In the genomic region with DNA sequence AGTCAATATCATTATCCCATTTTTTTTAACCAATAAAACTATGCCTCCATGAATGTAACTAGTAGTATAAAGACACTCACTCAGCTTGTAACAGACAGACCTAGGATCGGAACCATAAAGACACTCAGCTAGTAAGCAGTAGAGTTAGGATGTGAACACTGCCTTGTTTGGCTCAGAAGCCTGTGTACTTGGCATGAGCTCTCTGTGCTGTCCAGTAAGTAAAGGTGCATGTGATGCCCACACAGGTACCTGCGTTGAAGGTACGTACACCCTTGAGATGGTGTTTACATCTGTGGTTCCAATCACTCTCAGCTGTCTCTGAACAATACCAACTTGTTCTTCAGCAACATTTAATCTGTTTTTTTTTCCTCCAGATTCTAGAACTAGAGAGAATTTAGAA, we compare ENCODE assay signal across 2 cellular contexts.
TF ChIP-seq lines count a peak whose summit lies in the region.

No MANE protein-coding gene starts in this region.

TF ChIP-seq in SK-N-SH, 30 proteins besides CTCF, POLR2A, EP300 and RAD21 (continued from another document):
- TF ChIP-seq, protein P1, sequence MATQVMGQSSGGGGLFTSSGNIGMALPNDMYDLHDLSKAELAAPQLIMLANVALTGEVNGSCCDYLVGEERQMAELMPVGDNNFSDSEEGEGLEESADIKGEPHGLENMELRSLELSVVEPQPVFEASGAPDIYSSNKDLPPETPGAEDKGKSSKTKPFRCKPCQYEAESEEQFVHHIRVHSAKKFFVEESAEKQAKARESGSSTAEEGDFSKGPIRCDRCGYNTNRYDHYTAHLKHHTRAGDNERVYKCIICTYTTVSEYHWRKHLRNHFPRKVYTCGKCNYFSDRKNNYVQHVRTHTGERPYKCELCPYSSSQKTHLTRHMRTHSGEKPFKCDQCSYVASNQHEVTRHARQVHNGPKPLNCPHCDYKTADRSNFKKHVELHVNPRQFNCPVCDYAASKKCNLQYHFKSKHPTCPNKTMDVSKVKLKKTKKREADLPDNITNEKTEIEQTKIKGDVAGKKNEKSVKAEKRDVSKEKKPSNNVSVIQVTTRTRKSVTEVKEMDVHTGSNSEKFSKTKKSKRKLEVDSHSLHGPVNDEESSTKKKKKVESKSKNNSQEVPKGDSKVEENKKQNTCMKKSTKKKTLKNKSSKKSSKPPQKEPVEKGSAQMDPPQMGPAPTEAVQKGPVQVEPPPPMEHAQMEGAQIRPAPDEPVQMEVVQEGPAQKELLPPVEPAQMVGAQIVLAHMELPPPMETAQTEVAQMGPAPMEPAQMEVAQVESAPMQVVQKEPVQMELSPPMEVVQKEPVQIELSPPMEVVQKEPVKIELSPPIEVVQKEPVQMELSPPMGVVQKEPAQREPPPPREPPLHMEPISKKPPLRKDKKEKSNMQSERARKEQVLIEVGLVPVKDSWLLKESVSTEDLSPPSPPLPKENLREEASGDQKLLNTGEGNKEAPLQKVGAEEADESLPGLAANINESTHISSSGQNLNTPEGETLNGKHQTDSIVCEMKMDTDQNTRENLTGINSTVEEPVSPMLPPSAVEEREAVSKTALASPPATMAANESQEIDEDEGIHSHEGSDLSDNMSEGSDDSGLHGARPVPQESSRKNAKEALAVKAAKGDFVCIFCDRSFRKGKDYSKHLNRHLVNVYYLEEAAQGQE (IDR thresholded peaks at IDR 0.05; ENCODE audit: low read depth, low read length) = no peak
- TF ChIP-seq, protein P2, sequence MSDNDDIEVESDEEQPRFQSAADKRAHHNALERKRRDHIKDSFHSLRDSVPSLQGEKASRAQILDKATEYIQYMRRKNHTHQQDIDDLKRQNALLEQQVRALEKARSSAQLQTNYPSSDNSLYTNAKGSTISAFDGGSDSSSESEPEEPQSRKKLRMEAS (IDR thresholded peaks at IDR 0.05; ENCODE audit: low read depth) = no peak
- TF ChIP-seq MEF2A (IDR thresholded peaks at IDR 0.05; ENCODE audit: borderline replicate concordance, low read depth) = no peak
- TF ChIP-seq, protein P3, sequence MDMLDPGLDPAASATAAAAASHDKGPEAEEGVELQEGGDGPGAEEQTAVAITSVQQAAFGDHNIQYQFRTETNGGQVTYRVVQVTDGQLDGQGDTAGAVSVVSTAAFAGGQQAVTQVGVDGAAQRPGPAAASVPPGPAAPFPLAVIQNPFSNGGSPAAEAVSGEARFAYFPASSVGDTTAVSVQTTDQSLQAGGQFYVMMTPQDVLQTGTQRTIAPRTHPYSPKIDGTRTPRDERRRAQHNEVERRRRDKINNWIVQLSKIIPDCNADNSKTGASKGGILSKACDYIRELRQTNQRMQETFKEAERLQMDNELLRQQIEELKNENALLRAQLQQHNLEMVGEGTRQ (IDR thresholded peaks at IDR 0.05; ENCODE audit: borderline replicate concordance, low read depth, low read length) = no peak
- TF ChIP-seq GABPA (IDR thresholded peaks at IDR 0.05; ENCODE audit: low read depth) = no peak
- no peak for TF ChIP-seq FOXJ3 (CRISPR knock-in tag; IDR thresholded peaks at IDR 0.05)
- no peak for TF ChIP-seq TCF12 (IDR thresholded peaks at IDR 0.05)

TF ChIP-seq in SK-N-SH treated with all-trans-retinoic acid at 6 μM for 48 hours, 23 proteins besides CTCF, POLR2A, EP300 and RAD21 (continued from another document):
- TF ChIP-seq, protein P4, sequence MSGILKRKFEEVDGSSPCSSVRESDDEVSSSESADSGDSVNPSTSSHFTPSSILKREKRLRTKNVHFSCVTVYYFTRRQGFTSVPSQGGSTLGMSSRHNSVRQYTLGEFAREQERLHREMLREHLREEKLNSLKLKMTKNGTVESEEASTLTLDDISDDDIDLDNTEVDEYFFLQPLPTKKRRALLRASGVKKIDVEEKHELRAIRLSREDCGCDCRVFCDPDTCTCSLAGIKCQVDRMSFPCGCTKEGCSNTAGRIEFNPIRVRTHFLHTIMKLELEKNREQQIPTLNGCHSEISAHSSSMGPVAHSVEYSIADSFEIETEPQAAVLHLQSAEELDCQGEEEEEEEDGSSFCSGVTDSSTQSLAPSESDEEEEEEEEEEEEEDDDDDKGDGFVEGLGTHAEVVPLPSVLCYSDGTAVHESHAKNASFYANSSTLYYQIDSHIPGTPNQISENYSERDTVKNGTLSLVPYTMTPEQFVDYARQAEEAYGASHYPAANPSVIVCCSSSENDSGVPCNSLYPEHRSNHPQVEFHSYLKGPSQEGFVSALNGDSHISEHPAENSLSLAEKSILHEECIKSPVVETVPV (CRISPR knock-in tag; IDR thresholded peaks at IDR 0.05) = no peak
- no peak for TF ChIP-seq TOX (CRISPR knock-in tag; IDR thresholded peaks at IDR 0.05; ENCODE audit: borderline replicate concordance)
- no peak for TF ChIP-seq ZC3H10 (CRISPR knock-in tag; IDR thresholded peaks at IDR 0.05)
- TF ChIP-seq, protein P5, sequence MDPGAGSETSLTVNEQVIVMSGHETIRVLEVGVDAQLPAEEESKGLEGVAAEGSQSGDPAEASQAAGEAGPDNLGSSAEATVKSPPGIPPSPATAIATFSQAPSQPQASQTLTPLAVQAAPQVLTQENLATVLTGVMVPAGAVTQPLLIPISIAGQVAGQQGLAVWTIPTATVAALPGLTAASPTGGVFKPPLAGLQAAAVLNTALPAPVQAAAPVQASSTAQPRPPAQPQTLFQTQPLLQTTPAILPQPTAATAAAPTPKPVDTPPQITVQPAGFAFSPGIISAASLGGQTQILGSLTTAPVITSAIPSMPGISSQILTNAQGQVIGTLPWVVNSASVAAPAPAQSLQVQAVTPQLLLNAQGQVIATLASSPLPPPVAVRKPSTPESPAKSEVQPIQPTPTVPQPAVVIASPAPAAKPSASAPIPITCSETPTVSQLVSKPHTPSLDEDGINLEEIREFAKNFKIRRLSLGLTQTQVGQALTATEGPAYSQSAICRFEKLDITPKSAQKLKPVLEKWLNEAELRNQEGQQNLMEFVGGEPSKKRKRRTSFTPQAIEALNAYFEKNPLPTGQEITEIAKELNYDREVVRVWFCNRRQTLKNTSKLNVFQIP (CRISPR knock-in tag; IDR thresholded peaks at IDR 0.05; ENCODE audit: borderline replicate concordance, low read depth) = no peak
- TF ChIP-seq ZNF565 (CRISPR knock-in tag; conservative IDR thresholded peaks at IDR 0.05; ENCODE audit: low read depth) = no peak
- TF ChIP-seq TCF4 (CRISPR knock-in tag; IDR thresholded peaks at IDR 0.05; ENCODE audit: borderline replicate concordance) = no peak
- TF ChIP-seq PPARA (CRISPR knock-in tag; IDR thresholded peaks at IDR 0.05; ENCODE audit: borderline replicate concordance) = no peak
- TF ChIP-seq ZNF70 (CRISPR knock-in tag; IDR thresholded peaks at IDR 0.05) = no peak
